In genomic region chr1:13583964-13584791, GRCh38 we compare ENCODE assay signal across 11 cellular contexts. TPM values are rescaled to one million over a fixed set of nuclear protein-coding genes. Genes with fewer than 3 reads are reported as not detected.
DNase-seq lines count a peak whose midpoint lies in the region; ATAC-seq and TF ChIP-seq lines count a peak whose summit lies in the region.
"Had no signal": no experiment of that assay in that cellular context is flagged by ENCODE, and none has a peak within 500 bp of the region (broad histone marks: within the 10 kb centered on the region; RNA-seq: fewer than 3 reads in every experiment).

No MANE protein-coding gene starts in this region.

- H3K4ac ChIP-seq in neuronal stem cell (ENCODE audit: low read length): no peak overlapping the region

- no peaks in the 10 kb centered on the region for H3K4me1 ChIP-seq in ACC112 (ENCODE audit: control insufficient read depth, insufficient read depth, low read length, unreplicated experiment)
- H3K4me1 ChIP-seq in Peyer's patch: no peaks in the 10 kb centered on the region
- peaks cover 22 to 26% of the 10 kb centered on the region in 2 donors for H3K4me1 ChIP-seq in neuronal stem cell (ENCODE audit: control insufficient read depth in 2 of 2, insufficient read depth in 1 of 2, low read depth in 1 of 2, low read length in 2 of 2)

- H3K4me3 ChIP-seq in ACC112 (ENCODE audit: low read depth, low read length): peak overlapping the region; percentile 62
- peak overlapping the region; percentile 18 to 49 (median 33) for H3K4me3 ChIP-seq in Peyer's patch
- H3K4me3 ChIP-seq in neuronal stem cell (ENCODE audit: low read length in 2 of 2): peak overlapping the region; percentile 80 to 96

- DNase-seq in Peyer's patch: peak in 1 of 3 donors; percentile 53
- peak; percentile 18 for DNase-seq in glomerular visceral epithelial cell (ENCODE audit: extremely low spot score)
- DNase-seq in neuronal stem cell (ENCODE audit: low spot score): peak; percentile 53
- no peak for DNase-seq in activated CD8-positive, alpha-beta T cell treated with anti-CD3 and anti-CD28 coated beads for 36 hours
- DNase-seq in GM19240 (ENCODE audit: insufficient read length, low spot score): no peak
- DNase-seq: activated CD8-positive, alpha-beta T cell treated with anti-CD3 and anti-CD28 coated beads, Interleukin-2, amount 10 ng/mL, durations not matched to agents 7 days and 5 days had no signal

- no peaks in the 10 kb centered on the region for H3K79me2 ChIP-seq in ACC112 (ENCODE audit: control insufficient read depth, insufficient read depth, low read length, unreplicated experiment)

- H3K9me3 ChIP-seq in Peyer's patch: no peaks in the 10 kb centered on the region
- no peaks in the 10 kb centered on the region for H3K9me3 ChIP-seq in neuronal stem cell (replicated peaks in 1 of 2; ENCODE audit: control insufficient read depth in 2 of 2, insufficient read depth in 1 of 2, low read depth in 1 of 2, low read length in 2 of 2)

- H2AFZ ChIP-seq in ACC112 (ENCODE audit: low read length, unreplicated experiment) (no peak overlapping the region), neuronal stem cell (ENCODE audit: low read length) (peak overlapping the region; percentile 91)

- no peaks in the 10 kb centered on the region for H3K9me3 Mint-ChIP-seq in activated CD8-positive, alpha-beta T cell treated with anti-CD3 and anti-CD28 coated beads for 36 hours

- H4K8ac ChIP-seq in neuronal stem cell (ENCODE audit: low read depth, low read length): no peak overlapping the region

- H3K79me1 ChIP-seq in neuronal stem cell (ENCODE audit: low read depth, low read length): no peaks in the 10 kb centered on the region

- intact Hi-C loops in activated CD8-positive, alpha-beta T cell treated with anti-CD3 and anti-CD28 coated beads for 36 hours (cut with micrococcal nuclease): no loop called here

- peak overlapping the region; percentile 70 for H3K9ac ChIP-seq in neuronal stem cell (ENCODE audit: low read depth, low read length, poor library complexity)

- no peak overlapping the region for H3K27ac Mint-ChIP-seq in activated CD8-positive, alpha-beta T cell treated with anti-CD3 and anti-CD28 coated beads for 36 hours
- H3K27ac Mint-ChIP-seq: activated CD8-positive, alpha-beta T cell treated with anti-CD3 and anti-CD28 coated beads, Interleukin-2, amount 10 ng/mL, durations not matched to agents 7 days and 5 days had no signal

- H3K27ac ChIP-seq in ACC112 (ENCODE audit: low read depth, low read length) (no peak overlapping the region), Peyer's patch (peak overlapping the region; percentile 55 to 78 (median 62)), neuronal stem cell (replicated peaks; ENCODE audit: low read length) (no peak overlapping the region)
- H3K27ac ChIP-seq: C4-2B had no signal

- H2BK5ac ChIP-seq in neuronal stem cell (ENCODE audit: low read length): no peak overlapping the region

- WGBS in neuronal stem cell (ENCODE audit: extremely low coverage in 2 of 2, insufficient read length in 2 of 2, insufficient replicate concordance in 1 of 2), 2 donors: no CpG with 5 or more reads among the region's 47 CpGs

- H2BK120ac ChIP-seq in neuronal stem cell (ENCODE audit: low read depth, low read length): peak overlapping the region; percentile 11

- peak overlapping the region; percentile 21 for H3K23ac ChIP-seq in neuronal stem cell (ENCODE audit: low read depth, low read length, poor library complexity)

- CTCF ChIA-PET in activated CD8-positive, alpha-beta T cell treated with anti-CD3 and anti-CD28 coated beads for 36 hours (lab: Charles Lee): no interaction called here

- peak overlapping the region; percentile 43 for H3K14ac ChIP-seq in neuronal stem cell (ENCODE audit: low read length)

- H3K4me2 ChIP-seq in neuronal stem cell (ENCODE audit: insufficient read depth, low read length, poor library complexity, severe bottlenecking): peak overlapping the region; percentile 91

- peaks cover 13% of the 10 kb centered on the region for H3K27me3 ChIP-seq in ACC112 (ENCODE audit: insufficient read depth, low read length)
- peaks cover 0 to 14% of the 10 kb centered on the region in 2 donors for H3K27me3 ChIP-seq in Peyer's patch
- H3K27me3 ChIP-seq in neuronal stem cell (ENCODE audit: control insufficient read depth in 3 of 3, insufficient read depth in 3 of 3, low read depth in 1 of 3, low read length in 3 of 3): peaks cover 0 to 7% (median 0%) of the 10 kb centered on the region in 3 experiments

- no peak overlapping the region for H2BK12ac ChIP-seq in neuronal stem cell (ENCODE audit: low read length)

- H3K4me3 Mint-ChIP-seq in activated CD8-positive, alpha-beta T cell treated with anti-CD3 and anti-CD28 coated beads for 36 hours: no peak overlapping the region
- H3K4me3 Mint-ChIP-seq: activated CD8-positive, alpha-beta T cell treated with anti-CD3 and anti-CD28 coated beads, Interleukin-2, amount 10 ng/mL, durations not matched to agents 7 days and 5 days had no signal

- H3K36me3 Mint-ChIP-seq in activated CD8-positive, alpha-beta T cell treated with anti-CD3 and anti-CD28 coated beads for 36 hours (ENCODE audit: low read depth): no peaks in the 10 kb centered on the region

- H4K91ac ChIP-seq in neuronal stem cell (ENCODE audit: low read depth, low read length, poor library complexity): no peak overlapping the region

- POLR2A ChIA-PET in activated CD8-positive, alpha-beta T cell treated with anti-CD3 and anti-CD28 coated beads for 36 hours (lab: Charles Lee): no interaction called here

- peaks cover 53% of the 10 kb centered on the region for H3K27me3 Mint-ChIP-seq in activated CD8-positive, alpha-beta T cell treated with anti-CD3 and anti-CD28 coated beads for 36 hours

- ATAC-seq in activated CD8-positive, alpha-beta T cell treated with anti-CD3 and anti-CD28 coated beads for 36 hours: no peak
- no peak for ATAC-seq in HG03521 (IDR thresholded peaks at IDR 0.05; ENCODE audit: unreplicated experiment)
- ATAC-seq in GM21717 (IDR thresholded peaks at IDR 0.05; ENCODE audit: unreplicated experiment): no peak
- ATAC-seq: activated CD8-positive, alpha-beta T cell treated with anti-CD3 and anti-CD28 coated beads, Interleukin-2, amount 10 ng/mL, durations not matched to agents 7 days and 5 days; left lobe of liver had no signal

- H3K4me1 Mint-ChIP-seq in activated CD8-positive, alpha-beta T cell treated with anti-CD3 and anti-CD28 coated beads for 36 hours (ENCODE audit: low read depth): no peaks in the 10 kb centered on the region

- no peak overlapping the region for H2AK5ac ChIP-seq in neuronal stem cell (ENCODE audit: low read depth, low read length)

- no peaks in the 10 kb centered on the region for H3K36me3 ChIP-seq in ACC112 (ENCODE audit: insufficient read depth, low read length)
- no peaks in the 10 kb centered on the region for H3K36me3 ChIP-seq in Peyer's patch
- H3K36me3 ChIP-seq in neuronal stem cell (replicated peaks in 1 of 2; ENCODE audit: control insufficient read depth in 2 of 2, insufficient read depth in 2 of 2, low read length in 2 of 2): peaks cover 0 to 11% of the 10 kb centered on the region in 2 donors

- H3K18ac ChIP-seq in neuronal stem cell (ENCODE audit: low read length): peak overlapping the region; percentile 96

- H2BK15ac ChIP-seq in neuronal stem cell (ENCODE audit: low read length): peak overlapping the region; percentile 1

- no peak for TF ChIP-seq CTCF in Peyer's patch (IDR thresholded peaks at IDR 0.05)
- TF ChIP-seq CTCF in activated CD8-positive, alpha-beta T cell treated with anti-CD3 and anti-CD28 coated beads for 36 hours (IDR thresholded peaks at IDR 0.05): no peak

- no peak for TF ChIP-seq POLR2A in Peyer's patch (IDR thresholded peaks at IDR 0.05)

RNA-seq across cellular contexts. Expression of gene PDPN, which starts 0.5 kb away (rescaled TPM):
- total RNA-seq in Peyer's patch: 10 to 100 TPM in 2 of 4 donors, 1 to 10 TPM in 2; 2.4 to 44.6 (median 9.6) TPM
- 25.0 TPM for polyA plus RNA-seq in neuronal stem cell (2013, experiment 1 of 2)
- polyA plus RNA-seq in neuronal stem cell (2013, experiment 2 of 2): 27.3 TPM
- total RNA-seq in activated CD8-positive, alpha-beta T cell treated with anti-CD3 and anti-CD28 coated beads for 36 hours: not detected
- total RNA-seq: activated CD8-positive, alpha-beta T cell treated with anti-CD3 and anti-CD28 coated beads, Interleukin-2, amount 10 ng/mL, durations not matched to agents 7 days and 5 days had no signal

Comparison
In these comparisons a context has a peak if more than half of its experiments do, and no peak if none do; other contexts are left out.
1. H3K27ac ChIP-seq: peak in Peyer's patch (4 of 4); none in ACC112 (single experiment) and neuronal stem cell (single experiment).
2. H3K4me3 ChIP-seq: peak in every context shown above with its lines; median percentile 88 in neuronal stem cell; 62 in ACC112; 33 in Peyer's patch.
3. DNase-seq: peak in glomerular visceral epithelial cell (single experiment) and neuronal stem cell (single experiment); none in activated CD8-positive, alpha-beta T cell treated with anti-CD3 and anti-CD28 coated beads for 36 hours (single experiment) and GM19240 (single experiment).